In the genomic region with DNA sequence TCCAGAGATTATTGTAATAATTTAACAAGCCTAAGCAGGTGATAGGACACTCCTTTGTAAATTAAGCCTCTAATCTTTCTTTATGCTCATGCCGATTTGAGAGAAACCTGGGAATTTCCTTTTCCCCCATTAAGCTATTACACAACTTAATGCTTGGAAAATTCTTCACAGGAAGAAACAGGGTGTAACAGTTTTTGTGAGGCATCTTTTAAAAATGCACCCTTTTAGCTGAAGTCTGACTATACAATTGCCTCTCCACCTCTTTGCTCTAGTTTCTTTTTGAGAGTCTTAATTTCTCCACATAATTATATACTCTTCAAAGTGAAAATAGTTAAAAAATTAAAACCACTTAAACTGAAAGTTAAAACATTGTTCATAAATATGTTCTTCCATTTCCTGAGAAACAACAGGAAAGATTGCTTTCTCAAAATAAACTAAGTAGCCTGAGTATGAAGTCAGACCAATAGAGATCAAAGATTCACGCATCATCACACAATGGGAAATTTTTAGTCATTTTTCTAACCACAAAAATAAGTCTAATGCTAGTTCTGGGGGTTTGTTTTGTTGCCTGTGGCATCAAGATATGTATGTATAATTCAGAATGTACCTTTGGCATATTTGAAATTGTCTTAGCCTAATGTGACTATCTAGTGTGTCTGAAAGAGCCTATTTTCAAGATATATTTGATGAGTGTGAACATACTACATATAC, we compare ENCODE assay signal across 8 cellular contexts. TPM values are rescaled to one million over a fixed set of nuclear protein-coding genes. Genes with fewer than 3 reads are reported as not detected.
A peak's percentile ranks its signal among the peaks of the same experiment; 100 is the strongest.
DNase-seq lines count a peak whose midpoint lies in the region; ATAC-seq and TF ChIP-seq lines count a peak whose summit lies in the region.

No MANE protein-coding gene starts in this region.

- ATAC-seq in GM21529 (IDR thresholded peaks at IDR 0.05; ENCODE audit: unreplicated experiment): peak; percentile 85
- no peak for ATAC-seq in HG02571 (IDR thresholded peaks at IDR 0.05; ENCODE audit: unreplicated experiment)

- no peaks in the 10 kb centered on the region for H3K9me2 ChIP-seq in MM.1S (replicated peaks; ENCODE audit: insufficient read depth, low read length)

- H3K9me3 ChIP-seq in MM.1S (replicated peaks; ENCODE audit: insufficient read depth, low read length): no peaks in the 10 kb centered on the region

- no peak overlapping the region for H2AFZ ChIP-seq in MM.1S (ENCODE audit: low read length)

- no peaks in the 10 kb centered on the region for H4K20me1 ChIP-seq in MM.1S (ENCODE audit: insufficient read depth, low read length)

- H3K27me3 ChIP-seq in GM06990 (replicated peaks; ENCODE audit: control insufficient read depth, insufficient read depth, low read length) (no peaks in the 10 kb centered on the region), MM.1S (replicated peaks; ENCODE audit: insufficient read depth, low read length) (no peaks in the 10 kb centered on the region)

- H3K4me1 ChIP-seq in MM.1S (ENCODE audit: low read length): no peaks in the 10 kb centered on the region

- H3K4me2 ChIP-seq in MM.1S (ENCODE audit: low read depth, low read length): no peak overlapping the region; the same call in 1 of the 2 replicates

- no peak overlapping the region for H3K27ac ChIP-seq in MM.1S (ENCODE audit: low read length)

- TF ChIP-seq CTCF in GM06990 (IDR thresholded peaks at IDR 0.05; ENCODE audit: insufficient read depth, low read length, poor library complexity, severe bottlenecking): no peak
- TF ChIP-seq CTCF in fibroblast of pulmonary artery (IDR thresholded peaks at IDR 0.05; ENCODE audit: low read length, missing control alignments): no peak
- TF ChIP-seq CTCF in MM.1S (IDR thresholded peaks at IDR 0.05; ENCODE audit: low read length): no peak

- H3K36me3 ChIP-seq in GM06990 (ENCODE audit: control insufficient read depth, insufficient read depth, low read length) (no peaks in the 10 kb centered on the region), MM.1S (replicated peaks; ENCODE audit: insufficient read depth, low read length) (no peaks in the 10 kb centered on the region)

- H3K9ac ChIP-seq in MM.1S (ENCODE audit: low read length): no peak overlapping the region

- H3K4me3 ChIP-seq in GM06990 (replicated peaks; ENCODE audit: low read depth, low read length) (no peak overlapping the region), fibroblast of pulmonary artery (replicated peaks; ENCODE audit: low read depth, low read length) (peak overlapping the region; percentile 0), MM.1S (ENCODE audit: low read length) (no peak overlapping the region)

- DNase-seq in GM06990 (ENCODE audit: extremely low read depth, insufficient read length): peak; percentile 29
- peak; percentile 55 for DNase-seq in LHCN-M2 (ENCODE audit: low read depth)
- peak; percentile 68 for DNase-seq in fibroblast of pulmonary artery (ENCODE audit: low read depth)
- no peak for DNase-seq in MM.1S
- DNase-seq in SW480 (ENCODE audit: low spot score): no peak
- DNase-seq in DMS153 (lab: John Stamatoyannopoulos, UW): no peak

- H3F3A ChIP-seq in MM.1S (ENCODE audit: insufficient read depth, low read length): no peaks in the 10 kb centered on the region

- peaks cover 18% of the 10 kb centered on the region for H3K79me2 ChIP-seq in MM.1S (ENCODE audit: low read length)

RNA-seq across cellular contexts. Expression of a gene that starts 34.7 kb away (rescaled TPM):
- 20.7 and 23.9 TPM in 2 replicates for total RNA-seq in LHCN-M2 (2014; rRNA removed)
- polyA plus RNA-seq in LHCN-M2 (2012): 11.7 TPM

Comparison
In these comparisons a context has a peak if more than half of its experiments do, and no peak if none do; other contexts are left out.
1. DNase-seq: peak in GM06990 (single experiment), LHCN-M2 (single experiment) and fibroblast of pulmonary artery (single experiment); none in MM.1S (single experiment), SW480 (single experiment) and DMS153 (single experiment).